In the genomic region with DNA sequence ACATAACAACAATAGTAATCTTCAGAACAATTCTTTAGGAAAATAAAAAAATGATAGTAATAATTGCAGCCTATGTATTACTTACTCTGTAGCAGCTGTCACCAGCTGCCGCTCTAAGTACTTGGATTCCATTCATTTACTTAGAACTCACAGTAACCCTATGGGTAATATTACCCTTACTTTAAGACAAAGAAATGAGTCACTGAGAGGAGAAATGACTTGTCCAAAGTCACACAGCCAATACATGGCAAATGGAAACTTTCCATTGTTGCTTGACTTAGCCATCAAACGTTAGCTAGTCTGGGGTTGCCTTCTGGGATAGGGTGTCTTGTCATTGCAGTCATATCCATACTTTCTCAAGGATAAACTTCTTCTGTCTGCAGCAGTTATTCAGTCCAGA, we compare ENCODE assay signal across 8 cellular contexts. TPM values are rescaled to one million over a fixed set of nuclear protein-coding genes. Genes with fewer than 3 reads are reported as not detected.
A peak's percentile ranks its signal among the peaks of the same experiment; 100 is the strongest.
DNase-seq lines count a peak whose midpoint lies in the region; ATAC-seq lines count a peak whose summit lies in the region.

No MANE protein-coding gene starts in this region.

- peaks cover 18% of the 10 kb centered on the region for H3K36me3 Mint-ChIP-seq in activated naive CD8-positive, alpha-beta T cell treated with anti-CD3 and anti-CD28 coated beads for 36 hours

- ATAC-seq in GM19455 (IDR thresholded peaks at IDR 0.05; ENCODE audit: unreplicated experiment) (peak; percentile 37), HG03159 (IDR thresholded peaks at IDR 0.05; ENCODE audit: unreplicated experiment) (peak; percentile 45)

- DNase-seq in EL = peak; percentile 14
- DNase-seq in activated naive CD8-positive, alpha-beta T cell treated with anti-CD3 and anti-CD28 coated beads for 36 hours = peak; percentile 17
- no peak for DNase-seq in NCI-H1417 (lab: John Stamatoyannopoulos, UW)
- DNase-seq in NCI-H345 treated with DMSO at 0.1 percent for 48 hours (lab: John Stamatoyannopoulos, UW; ENCODE audit: unreplicated experiment) = no peak
- no peak for DNase-seq in NOMO-1 (lab: John Stamatoyannopoulos, UW; ENCODE audit: unreplicated experiment in 2 of 2)
- no peak for DNase-seq in NCI-H2081 (lab: John Stamatoyannopoulos, UW)

- no peaks in the 10 kb centered on the region for H3K27me3 Mint-ChIP-seq in activated naive CD8-positive, alpha-beta T cell treated with anti-CD3 and anti-CD28 coated beads for 36 hours

- peak overlapping the region; percentile 75 for H3K27ac Mint-ChIP-seq in activated naive CD8-positive, alpha-beta T cell treated with anti-CD3 and anti-CD28 coated beads for 36 hours

- peaks cover 66% of the 10 kb centered on the region for H3K4me1 Mint-ChIP-seq in activated naive CD8-positive, alpha-beta T cell treated with anti-CD3 and anti-CD28 coated beads for 36 hours

- H3K9me3 Mint-ChIP-seq in activated naive CD8-positive, alpha-beta T cell treated with anti-CD3 and anti-CD28 coated beads for 36 hours = no peaks in the 10 kb centered on the region

- H3K4me3 Mint-ChIP-seq in activated naive CD8-positive, alpha-beta T cell treated with anti-CD3 and anti-CD28 coated beads for 36 hours = peak overlapping the region; percentile 26

RNA-seq across cellular contexts. Expression of a gene that starts 3.6 kb away (rescaled TPM):
- total RNA-seq in activated naive CD8-positive, alpha-beta T cell treated with anti-CD3 and anti-CD28 coated beads for 36 hours = 10 to 100 TPM; 52.1 to 55.2 TPM

Comparison
In these comparisons a context has a peak if more than half of its experiments do, and no peak if none do; other contexts are left out.
1. DNase-seq: peak in EL (single experiment) and activated naive CD8-positive, alpha-beta T cell treated with anti-CD3 and anti-CD28 coated beads for 36 hours (single experiment); none in NCI-H1417 (0 of 3), NCI-H345 treated with DMSO at 0.1 percent for 48 hours (single experiment), NOMO-1 (0 of 2) and NCI-H2081 (0 of 2).